In the genomic region with DNA sequence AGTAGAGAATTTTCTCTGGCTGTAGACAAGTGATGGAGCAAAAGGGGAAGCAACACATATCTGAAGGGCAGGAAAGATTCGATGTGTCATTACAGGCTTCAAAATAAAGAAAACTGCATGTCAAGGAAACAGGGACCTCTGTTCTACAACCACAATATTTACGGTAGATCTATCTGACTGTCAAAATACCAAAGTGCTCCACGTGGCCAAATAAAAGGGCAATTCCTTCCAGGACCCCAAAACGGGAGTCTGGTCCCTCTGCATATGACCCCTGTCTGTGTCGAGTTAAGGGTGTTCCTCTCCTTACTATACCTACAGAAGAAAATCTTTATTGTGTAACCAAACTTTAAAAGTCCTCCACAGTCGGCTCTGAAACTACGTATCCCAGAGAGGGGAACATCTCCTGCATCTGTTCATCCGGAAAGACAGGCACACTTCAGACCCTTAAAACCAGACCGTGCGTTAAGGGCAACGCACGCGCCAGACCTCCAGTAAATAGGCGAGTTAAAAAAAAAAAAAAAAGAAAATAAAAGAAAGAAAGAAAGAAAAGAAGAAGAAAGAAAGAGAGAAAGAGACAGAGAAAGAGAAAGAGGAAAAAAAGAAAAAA, we compare ENCODE assay signal across 8 cellular contexts. TPM values are rescaled to one million over a fixed set of nuclear protein-coding genes. Genes with fewer than 3 reads are reported as not detected.
DNase-seq lines count a peak whose midpoint lies in the region; ATAC-seq, FAIRE-seq and TF ChIP-seq lines count a peak whose summit lies in the region.

No MANE protein-coding gene starts in this region.

- H3K9me3 Mint-ChIP-seq in activated naive CD8-positive, alpha-beta T cell treated with anti-CD3 and anti-CD28 coated beads, Interleukin-2, amount 10 ng/mL, durations not matched to agents 7 days and 5 days, result peaks cover 5% of the 10 kb centered on the region

- peak overlapping the region; percentile 94 for H3K4me3 Mint-ChIP-seq in activated naive CD8-positive, alpha-beta T cell treated with anti-CD3 and anti-CD28 coated beads, Interleukin-2, amount 10 ng/mL, durations not matched to agents 7 days and 5 days

- ATAC-seq in activated naive CD8-positive, alpha-beta T cell treated with anti-CD3 and anti-CD28 coated beads, Interleukin-2, amount 10 ng/mL, durations not matched to agents 7 days and 5 days (ENCODE audit: low read depth), result no peak
- ATAC-seq in right lobe of liver, result no peak

- H3K9me3 ChIP-seq in right lobe of liver (no peaks in the 10 kb centered on the region), uterus (no peaks in the 10 kb centered on the region)

- TF ChIP-seq CTCF in right lobe of liver (IDR thresholded peaks at IDR 0.05), result no peak
- no peak for TF ChIP-seq CTCF in uterus (IDR thresholded peaks at IDR 0.05)

- H3K4me1 ChIP-seq in right lobe of liver (peaks cover 0 to 39% (median 5%) of the 10 kb centered on the region in 4 donors), uterus (peaks cover 0 to 5% of the 10 kb centered on the region in 2 donors)

- H3K36me3 Mint-ChIP-seq in activated naive CD8-positive, alpha-beta T cell treated with anti-CD3 and anti-CD28 coated beads, Interleukin-2, amount 10 ng/mL, durations not matched to agents 7 days and 5 days, result peaks cover 18% of the 10 kb centered on the region

- H3K27ac ChIP-seq in right lobe of liver, result peak overlapping the region; percentile 65 to 84 (median 68)
- H3K27ac ChIP-seq in uterus, result peak overlapping the region; percentile 78 to 83
- no peak overlapping the region for H3K27ac ChIP-seq in caudate nucleus (ENCODE audit: low read depth, low read length)

- intact Hi-C loops in right lobe of liver (cut with DNase I), result no loop called here
- intact Hi-C loops in uterus (cut with DNase I; ENCODE audit: low total_unique reads), result no loop called here

- H3K4me1 Mint-ChIP-seq in activated naive CD8-positive, alpha-beta T cell treated with anti-CD3 and anti-CD28 coated beads, Interleukin-2, amount 10 ng/mL, durations not matched to agents 7 days and 5 days, result peaks cover 32% of the 10 kb centered on the region

- H3K36me3 ChIP-seq in right lobe of liver, result no peaks in the 10 kb centered on the region
- H3K36me3 ChIP-seq in uterus, result no peaks in the 10 kb centered on the region

- DNase-seq in CD1c-positive myeloid dendritic cell (ENCODE audit: extremely low spot score) (peak; percentile 42), KG1 (lab: John Stamatoyannopoulos, UW) (peak; percentile 15), right lobe of liver (no peak), uterus (no peak), caudate nucleus (lab: John Stamatoyannopoulos, UW) (no peak), HTR-8/SVneo (ENCODE audit: insufficient read length, low spot score) (no peak), T1000 (lab: John Stamatoyannopoulos, UW) (no peak)
- DNase-seq in activated naive CD8-positive, alpha-beta T cell treated with anti-CD3 and anti-CD28 coated beads, Interleukin-2, amount 10 ng/mL, durations not matched to agents 7 days and 5 days, result no peak

- WGBS in right lobe of liver (ENCODE audit: insufficient coverage, low coverage, low lambda C conversion rate, missing lambda C conversion rate), result 2% methylated on average over 11 of the region's 14 CpGs

- POLR2A ChIA-PET in activated naive CD8-positive, alpha-beta T cell treated with anti-CD3 and anti-CD28 coated beads, Interleukin-2, amount 10 ng/mL, durations not matched to agents 7 days and 5 days (lab: Charles Lee), result no interaction called here

- no peaks in the 10 kb centered on the region for H3K27me3 ChIP-seq in right lobe of liver
- no peaks in the 10 kb centered on the region for H3K27me3 ChIP-seq in uterus

- no peaks in the 10 kb centered on the region for H3K27me3 Mint-ChIP-seq in activated naive CD8-positive, alpha-beta T cell treated with anti-CD3 and anti-CD28 coated beads, Interleukin-2, amount 10 ng/mL, durations not matched to agents 7 days and 5 days

- H3K4me3 ChIP-seq in right lobe of liver, result peak overlapping the region; percentile 95 to 99 (median 98)
- peak overlapping the region; percentile 90 to 98 for H3K4me3 ChIP-seq in uterus

- peak overlapping the region; percentile 75 for H3K27ac Mint-ChIP-seq in activated naive CD8-positive, alpha-beta T cell treated with anti-CD3 and anti-CD28 coated beads, Interleukin-2, amount 10 ng/mL, durations not matched to agents 7 days and 5 days

- FAIRE-seq in HTR-8/SVneo (lab: Jason Lieb, UNC), result no peak

- no peak for TF ChIP-seq POLR2A in right lobe of liver (IDR thresholded peaks at IDR 0.05)
- no peak for TF ChIP-seq POLR2A in uterus (IDR thresholded peaks at IDR 0.05)

RNA-seq across cellular contexts. Expression of gene CLNS1A, which starts 0.8 kb away (rescaled TPM):
- total RNA-seq in activated naive CD8-positive, alpha-beta T cell treated with anti-CD3 and anti-CD28 coated beads, Interleukin-2, amount 10 ng/mL, durations not matched to agents 7 days and 5 days, result 100 to 1,000 TPM; 101 to 117 TPM
- total RNA-seq in right lobe of liver (10 to 100 TPM; 41.2 to 86.8 (median 64.1) TPM), uterus (100 to 1,000 TPM in 2 of 4 donors, 10 to 100 TPM in 2; 87.9 to 177 (median 114) TPM)

RNA-seq across cellular contexts. Expression of gene AQP11, which starts 47.1 kb away (rescaled TPM):
- total RNA-seq in activated naive CD8-positive, alpha-beta T cell treated with anti-CD3 and anti-CD28 coated beads, Interleukin-2, amount 10 ng/mL, durations not matched to agents 7 days and 5 days, result under 1 TPM; 0.28 to 0.48 TPM
- 10 to 100 TPM in 1 of 6 experiments, 1 to 10 TPM in 5; 3.9 to 11.9 (median 6.5) TPM for total RNA-seq in right lobe of liver
- total RNA-seq in uterus, result 1 to 10 TPM in 2 of 4 donors, under 1 TPM in 1, not detected in 1; 0.73 to 6.9 (median 1.9) TPM

Comparison
In these comparisons a context has a peak if more than half of its experiments do, and no peak if none do; other contexts are left out.
1. DNase-seq: peak in CD1c-positive myeloid dendritic cell (single experiment) and KG1 (single experiment); none in activated naive CD8-positive, alpha-beta T cell treated with anti-CD3 and anti-CD28 coated beads, Interleukin-2, amount 10 ng/mL, durations not matched to agents 7 days and 5 days (single experiment), right lobe of liver (0 of 3), uterus (0 of 2), caudate nucleus (0 of 61), HTR-8/SVneo (single experiment) and T1000 (single experiment).